In genomic region chr15:70873232-70874054, GRCh38 we compare ENCODE assay signal across 32 cellular contexts. TPM values are rescaled to one million over a fixed set of nuclear protein-coding genes. Genes with fewer than 3 reads are reported as not detected.
"Had no signal": no experiment of that assay in that cellular context is flagged by ENCODE, and none has a peak within 500 bp of the region (broad histone marks: within the 10 kb centered on the region; RNA-seq: fewer than 3 reads in every experiment).

No MANE protein-coding gene starts in this region.

- H3K4me1 Mint-ChIP-seq: activated CD4-positive, alpha-beta memory T cell treated with anti-CD3 and anti-CD28 coated beads, Interleukin-2, amount 10 ng/mL, durations not matched to agents 7 days and 5 days; activated CD4-positive, alpha-beta T cell treated with anti-CD3 and anti-CD28 coated beads, Interleukin-2, amount 10 ng/mL, durations not matched to agents 7 days and 5 days; activated naive CD4-positive, alpha-beta T cell treated with anti-CD3 and anti-CD28 coated beads, Interleukin-2, amount 50 U/mL, for 24 hours; activated T-helper 17 cell treated with anti-CD3 and anti-CD28 coated beads, Interleukin-2, amount 50 U/mL, for 72 hours; natural killer cell had no signal

- H3K4me3 ChIP-seq: esophagus squamous epithelium, left ventricle myocardium inferior, lung, neural progenitor cell, vagina had no signal

- H3K36me3 Mint-ChIP-seq: activated naive CD4-positive, alpha-beta T cell treated with anti-CD3 and anti-CD28 coated beads, Interleukin-2, amount 50 U/mL, for 24 hours; natural killer cell; type B pancreatic cell had no signal

- H3K36me3 ChIP-seq: esophagus squamous epithelium, left ventricle myocardium inferior, neural progenitor cell, vagina had no signal

- H3K4me1 ChIP-seq: neural progenitor cell had no signal

- H3K27me3 ChIP-seq: neural progenitor cell, vagina had no signal

- ATAC-seq: activated naive CD8-positive, alpha-beta T cell treated with anti-CD3 and anti-CD28 coated beads, Interleukin-2, amount 50 U/mL, for 24 hours; activated T-helper 17 cell treated with anti-CD3 and anti-CD28 coated beads, Interleukin-2, amount 50 U/mL, for 72 hours; natural killer cell; right cardiac atrium had no signal

- FAIRE-seq: endometrium, frontal cortex, TTC549 had no signal

- H3K9me3 Mint-ChIP-seq: activated CD4-positive, alpha-beta memory T cell treated with anti-CD3 and anti-CD28 coated beads, Interleukin-2, amount 10 ng/mL, durations not matched to agents 7 days and 5 days; activated CD4-positive, alpha-beta T cell treated with anti-CD3 and anti-CD28 coated beads, Interleukin-2, amount 10 ng/mL, durations not matched to agents 7 days and 5 days; activated naive CD4-positive, alpha-beta T cell treated with anti-CD3 and anti-CD28 coated beads, Interleukin-2, amount 50 U/mL, for 24 hours; activated naive CD8-positive, alpha-beta T cell treated with anti-CD3 and anti-CD28 coated beads, Interleukin-2, amount 50 U/mL, for 24 hours; activated T-cell treated with anti-CD3 and anti-CD28 coated beads, Interleukin-2, amount 50 U/mL, for 24 hours; activated T-helper 17 cell treated with anti-CD3 and anti-CD28 coated beads, Interleukin-2, amount 50 U/mL, for 72 hours; dendritic cell treated with granulocyte-macrophage colony-stimulating factor and Interleukin-4, amounts not matched to agents 40 ng/mL and 50 ng/mL, for 4 days; natural killer cell; T-helper 1 cell treated with Interleukin-12 subunit alpha and Interleukin-12 subunit beta and Interleukin-4 antibody, amounts not matched to agents 30 μg/mL and 1 μg/mL, for 36 hours had no signal

- H3K27ac ChIP-seq: epithelial cell of prostate, esophagus squamous epithelium, left ventricle myocardium inferior, neural progenitor cell, vagina had no signal

- H3K9me3 ChIP-seq: esophagus squamous epithelium, left ventricle myocardium inferior, vagina had no signal

- H3K4me3 Mint-ChIP-seq: activated CD4-positive, alpha-beta memory T cell treated with anti-CD3 and anti-CD28 coated beads, Interleukin-2, amount 10 ng/mL, durations not matched to agents 7 days and 5 days; activated CD4-positive, alpha-beta T cell treated with anti-CD3 and anti-CD28 coated beads, Interleukin-2, amount 10 ng/mL, durations not matched to agents 7 days and 5 days; activated naive CD4-positive, alpha-beta T cell treated with anti-CD3 and anti-CD28 coated beads, Interleukin-2, amount 50 U/mL, for 24 hours; activated naive CD8-positive, alpha-beta T cell treated with anti-CD3 and anti-CD28 coated beads, Interleukin-2, amount 50 U/mL, for 24 hours; activated T-cell treated with anti-CD3 and anti-CD28 coated beads, Interleukin-2, amount 50 U/mL, for 24 hours; activated T-helper 17 cell treated with anti-CD3 and anti-CD28 coated beads, Interleukin-2, amount 50 U/mL, for 72 hours; dendritic cell treated with granulocyte-macrophage colony-stimulating factor and Interleukin-4, amounts not matched to agents 40 ng/mL and 50 ng/mL, for 4 days; natural killer cell; neural progenitor cell; T-helper 1 cell treated with Interleukin-12 subunit alpha and Interleukin-12 subunit beta and Interleukin-4 antibody, amounts not matched to agents 30 μg/mL and 1 μg/mL, for 36 hours; type B pancreatic cell had no signal

- H3K4me2 ChIP-seq: neural progenitor cell had no signal

- DNase-seq: activated CD4-positive, alpha-beta memory T cell treated with anti-CD3 and anti-CD28 coated beads, Interleukin-2, amount 10 ng/mL, durations not matched to agents 7 days and 5 days; activated CD4-positive, alpha-beta T cell treated with anti-CD3 and anti-CD28 coated beads for 1 hour; activated CD4-positive, alpha-beta T cell treated with anti-CD3 and anti-CD28 coated beads, Interleukin-2, amount 10 ng/mL, durations not matched to agents 7 days and 5 days; activated CD8-positive, alpha-beta memory T cell treated with anti-CD3 and anti-CD28 coated beads, Interleukin-2, amount 50 U/mL, for 48 hours; activated naive CD8-positive, alpha-beta T cell treated with anti-CD3 and anti-CD28 coated beads, Interleukin-2, amount 50 U/mL, for 24 hours; activated T-cell treated with anti-CD3 and anti-CD28 coated beads, Interleukin-2, amount 50 U/mL, for 24 hours; amygdala; central memory CD4-positive, alpha-beta T cell; effector CD4-positive, alpha-beta T cell; esophagus squamous epithelium; kidney glomerular epithelial cell; left ventricle myocardium inferior; mesendoderm; natural killer cell; occipital lobe; right cardiac atrium; stimulated activated CD4-positive, alpha-beta T cell treated with anti-CD3 and anti-CD28 coated beads, Interleukin-2, amount 100 ng/mL, for 48 hours; stimulated activated naive CD4-positive, alpha-beta T cell treated with Interleukin-2 at 50 U/mL for 16 hours; T-helper 9 cell had no signal

- H3K27ac Mint-ChIP-seq: activated CD4-positive, alpha-beta memory T cell treated with anti-CD3 and anti-CD28 coated beads, Interleukin-2, amount 10 ng/mL, durations not matched to agents 7 days and 5 days; activated CD4-positive, alpha-beta T cell treated with anti-CD3 and anti-CD28 coated beads, Interleukin-2, amount 10 ng/mL, durations not matched to agents 7 days and 5 days; activated naive CD4-positive, alpha-beta T cell treated with anti-CD3 and anti-CD28 coated beads, Interleukin-2, amount 50 U/mL, for 24 hours; activated naive CD8-positive, alpha-beta T cell treated with anti-CD3 and anti-CD28 coated beads, Interleukin-2, amount 50 U/mL, for 24 hours; activated T-cell treated with anti-CD3 and anti-CD28 coated beads, Interleukin-2, amount 50 U/mL, for 24 hours; activated T-helper 17 cell treated with anti-CD3 and anti-CD28 coated beads, Interleukin-2, amount 50 U/mL, for 72 hours; dendritic cell treated with granulocyte-macrophage colony-stimulating factor and Interleukin-4, amounts not matched to agents 40 ng/mL and 50 ng/mL, for 4 days; natural killer cell; neural progenitor cell; T-helper 1 cell treated with Interleukin-12 subunit alpha and Interleukin-12 subunit beta and Interleukin-4 antibody, amounts not matched to agents 30 μg/mL and 1 μg/mL, for 36 hours; type B pancreatic cell had no signal

- H3K9ac ChIP-seq: neural progenitor cell had no signal

- H2AFZ ChIP-seq: neural progenitor cell had no signal

- H3K27me3 Mint-ChIP-seq: type B pancreatic cell had no signal

RNA-seq across cellular contexts. Expression of gene THAP10, which starts 18.8 kb away (rescaled TPM):
- total RNA-seq: activated CD4-positive, alpha-beta T cell treated with anti-CD3 and anti-CD28 coated beads, Interleukin-2, amount 10 ng/mL, durations not matched to agents 7 days and 5 days; natural killer cell had no signal

RNA-seq across cellular contexts. Expression of gene LRRC49, which starts 19.2 kb away (rescaled TPM):
- total RNA-seq: activated CD4-positive, alpha-beta memory T cell treated with anti-CD3 and anti-CD28 coated beads, Interleukin-2, amount 10 ng/mL, durations not matched to agents 7 days and 5 days; activated CD4-positive, alpha-beta T cell treated with anti-CD3 and anti-CD28 coated beads, Interleukin-2, amount 10 ng/mL, durations not matched to agents 7 days and 5 days had no signal

RNA-seq across cellular contexts. Expression of gene LARP6, which starts 19.5 kb away (rescaled TPM):
- total RNA-seq: activated CD4-positive, alpha-beta memory T cell treated with anti-CD3 and anti-CD28 coated beads, Interleukin-2, amount 10 ng/mL, durations not matched to agents 7 days and 5 days; activated CD4-positive, alpha-beta T cell treated with anti-CD3 and anti-CD28 coated beads, Interleukin-2, amount 10 ng/mL, durations not matched to agents 7 days and 5 days; mononuclear cell; natural killer cell had no signal
